Comparison of ENCODE assay signal across 26 cellular contexts in genomic region chr11:119793335-119793984, GRCh38.
DNase-seq lines count a peak whose midpoint lies in the region; ATAC-seq and TF ChIP-seq lines count a peak whose summit lies in the region.
"Had no signal": no experiment of that assay in that cellular context is flagged by ENCODE, and none has a peak within 500 bp of the region (broad histone marks: within the 10 kb centered on the region; RNA-seq: fewer than 3 reads in every experiment).

No MANE protein-coding gene starts in this region.

- ATAC-seq in GM18907 (IDR thresholded peaks at IDR 0.05; ENCODE audit: unreplicated experiment): no peak
- ATAC-seq: A549; effector memory CD8-positive, alpha-beta T cell had no signal

- H3K4me3 Mint-ChIP-seq in chondrocyte (ENCODE audit: unreplicated experiment): no peak overlapping the region
- no peak overlapping the region for H3K4me3 Mint-ChIP-seq in neural progenitor cell
- H3K4me3 Mint-ChIP-seq: activated T-cell treated with anti-CD3 and anti-CD28 coated beads, Interleukin-2, amount 50 U/mL, for 24 hours; brain; effector memory CD8-positive, alpha-beta T cell; neural crest cell; T-helper 1 cell treated with Interleukin-12 subunit alpha and Interleukin-12 subunit beta and Interleukin-4 antibody, amounts not matched to agents 30 μg/mL and 1 μg/mL, for 36 hours had no signal

- H3K36me3 ChIP-seq in HEK293 (ENCODE audit: control insufficient read depth in 2 of 2, insufficient read depth in 1 of 2, low read length in 2 of 2) (no peaks in the 10 kb centered on the region), neural progenitor cell (no peaks in the 10 kb centered on the region), mammary epithelial cell (ENCODE audit: insufficient read depth, low read length) (no peaks in the 10 kb centered on the region)
- H3K36me3 ChIP-seq: colonic mucosa, esophagus muscularis mucosa had no signal

- H3K9me3 Mint-ChIP-seq in chondrocyte (ENCODE audit: low read depth) (no peaks in the 10 kb centered on the region), neural progenitor cell (no peaks in the 10 kb centered on the region)
- H3K9me3 Mint-ChIP-seq: activated T-cell treated with anti-CD3 and anti-CD28 coated beads, Interleukin-2, amount 50 U/mL, for 24 hours; brain; effector memory CD8-positive, alpha-beta T cell; neural crest cell; T-helper 1 cell treated with Interleukin-12 subunit alpha and Interleukin-12 subunit beta and Interleukin-4 antibody, amounts not matched to agents 30 μg/mL and 1 μg/mL, for 36 hours had no signal

- H4K20me1 ChIP-seq in neural progenitor cell (ENCODE audit: low read depth) (no peaks in the 10 kb centered on the region), mammary epithelial cell (ENCODE audit: insufficient read depth, low read length) (no peaks in the 10 kb centered on the region)

- TF ChIP-seq CTCF in HEK293 (tag by site-specific recombination; IDR thresholded peaks at IDR 0.05) (no peak), chondrocyte (IDR thresholded peaks at IDR 0.05) (no peak), neural progenitor cell (IDR thresholded peaks at IDR 0.05) (no peak), mammary epithelial cell (conservative IDR thresholded peaks at IDR 0.05 in 1 of 2, IDR thresholded peaks at IDR 0.05 in 1 of 2; ENCODE audit: extremely low read depth in 1 of 2, insufficient read depth in 1 of 2, low read depth in 1 of 2, low read length in 2 of 2) (no peak)

- no peak overlapping the region for H3K27ac Mint-ChIP-seq in chondrocyte (ENCODE audit: unreplicated experiment)
- H3K27ac Mint-ChIP-seq in neural progenitor cell: peak overlapping the region; percentile 29
- H3K27ac Mint-ChIP-seq: activated T-cell treated with anti-CD3 and anti-CD28 coated beads, Interleukin-2, amount 50 U/mL, for 24 hours; effector memory CD8-positive, alpha-beta T cell; progenitor cell of endocrine pancreas; T-helper 1 cell treated with Interleukin-12 subunit alpha and Interleukin-12 subunit beta and Interleukin-4 antibody, amounts not matched to agents 30 μg/mL and 1 μg/mL, for 36 hours had no signal

- CTCF ChIA-PET in HEK293 (lab: Yijun Ruan, JAX) (interaction anchor here (0.5 kb wide), 1 partner anchor 321 kb away, joined by 3 read pairs; no protein-coding TSS in a partner anchor), mammary epithelial cell (lab: Charles Lee; ENCODE audit: low non-redundant PET) (no interaction called here)

- no peak overlapping the region for H3K9ac ChIP-seq in neural progenitor cell
- H3K9ac ChIP-seq in mammary epithelial cell (ENCODE audit: insufficient read depth, low read length): no peak overlapping the region

- in situ Hi-C loops in mammary epithelial cell (cut with MboI; ENCODE audit: low sequenced_read_pairs in 2 of 2): no loop called here

- H3K27me3 Mint-ChIP-seq in chondrocyte (ENCODE audit: low read depth) (no peaks in the 10 kb centered on the region), neural progenitor cell (ENCODE audit: insufficient read depth, low read depth) (peaks cover 29% of the 10 kb centered on the region)

- peak; percentile 61 for DNase-seq in AG08395 (ENCODE audit: low spot score)
- DNase-seq in chondrocyte (ENCODE audit: low spot score): peak; percentile 58
- DNase-seq in neural progenitor cell (ENCODE audit: low spot score): no peak
- DNase-seq in mammary epithelial cell: no peak
- no peak for DNase-seq in SIG-M5 treated with dmso at 0.1 percent for 504 hours (lab: John Stamatoyannopoulos, UW; ENCODE audit: unreplicated experiment)
- DNase-seq in T-helper 1 cell: no peak
- DNase-seq: activated CD4-positive, alpha-beta T cell treated with anti-CD3 and anti-CD28 coated beads for 4 hours; activated gamma-delta T cell treated with Interleukin-2 at 50 U/mL for 16 hours; activated T-cell treated with anti-CD3 and anti-CD28 coated beads, Interleukin-2, amount 50 U/mL, for 24 hours; C1 segment of cervical spinal cord; Calu3; colonic mucosa; DND-41; effector memory CD8-positive, alpha-beta T cell; KBM-7; NCI-H146; NCI-H524 treated with DMSO at 0.1 percent for 48 hours had no signal

- H3K36me3 Mint-ChIP-seq in chondrocyte (ENCODE audit: low read depth) (no peaks in the 10 kb centered on the region), neural progenitor cell (no peaks in the 10 kb centered on the region)
- H3K36me3 Mint-ChIP-seq: brain had no signal

- H3K4me1 Mint-ChIP-seq in chondrocyte (ENCODE audit: low read depth): peaks cover 57% of the 10 kb centered on the region
- peaks cover 79% of the 10 kb centered on the region for H3K4me1 Mint-ChIP-seq in neural progenitor cell

- H3K79me2 ChIP-seq in neural progenitor cell (ENCODE audit: low read depth): no peaks in the 10 kb centered on the region
- no peaks in the 10 kb centered on the region for H3K79me2 ChIP-seq in mammary epithelial cell (ENCODE audit: insufficient read depth, low read length)

- POLR2A ChIA-PET in HEK293 (lab: Yijun Ruan, JAX): no interaction called here

- BruUV-seq in mammary epithelial cell (replicated peaks; lab: Mats Ljungman, UMichigan): no TSS peak

- H3K9me3 ChIP-seq in HEK293 (ENCODE audit: control insufficient read depth, insufficient read depth, low read depth, low read length): no peaks in the 10 kb centered on the region
- H3K9me3 ChIP-seq in neural progenitor cell (ENCODE audit: low read depth): no peaks in the 10 kb centered on the region
- H3K9me3 ChIP-seq in mammary epithelial cell (replicated peaks; ENCODE audit: insufficient read depth, low read length): no peaks in the 10 kb centered on the region
- H3K9me3 ChIP-seq: A549, colonic mucosa, esophagus muscularis mucosa had no signal

- H3K27me3 ChIP-seq in neural progenitor cell (peaks cover 23% of the 10 kb centered on the region), mammary epithelial cell (ENCODE audit: insufficient read depth, low read length) (no peaks in the 10 kb centered on the region)
- H3K27me3 ChIP-seq: colonic mucosa had no signal

- WGBS in mammary epithelial cell (ENCODE audit: low coverage, missing lambda C conversion rate): 83% methylated on average over 8 of the region's 10 CpGs

- H3K4me3 ChIP-seq in HEK293 (ENCODE audit: low read depth, low read length) (no peak overlapping the region), neural progenitor cell (no peak overlapping the region), mammary epithelial cell (replicated peaks in 1 of 3; ENCODE audit: insufficient read depth in 1 of 3, low read depth in 2 of 3, low read length in 3 of 3) (no peak overlapping the region)
- H3K4me3 ChIP-seq: A549, colonic mucosa, esophagus muscularis mucosa, lung had no signal

- H3K4me2 ChIP-seq in neural progenitor cell (no peak overlapping the region), mammary epithelial cell (ENCODE audit: insufficient read depth, low read depth, low read length) (no peak overlapping the region)
- H3K4me2 ChIP-seq: A549 had no signal

- dilution Hi-C loops in mammary epithelial cell (cut with HindIII; ENCODE audit: low sequenced_read_pairs): no loop called here

- peaks cover 65% of the 10 kb centered on the region for H3F3A ChIP-seq in neural progenitor cell (ENCODE audit: low read depth)

- H3K27ac ChIP-seq in HEK293 (ENCODE audit: extremely low read depth, low read depth, low read length) (no peak overlapping the region), neural progenitor cell (no peak overlapping the region), mammary epithelial cell (ENCODE audit: insufficient read depth, low read depth, low read length) (no peak overlapping the region)
- H3K27ac ChIP-seq: A549, colonic mucosa, esophagus muscularis mucosa had no signal

- H3K4me1 ChIP-seq in HEK293 (ENCODE audit: control insufficient read depth, insufficient read depth, low read length): no peaks in the 10 kb centered on the region
- peaks cover 79% of the 10 kb centered on the region for H3K4me1 ChIP-seq in neural progenitor cell
- H3K4me1 ChIP-seq in mammary epithelial cell (ENCODE audit: insufficient read depth, low read length): no peaks in the 10 kb centered on the region
- H3K4me1 ChIP-seq: colonic mucosa, esophagus muscularis mucosa had no signal

- intact Hi-C loops in mammary epithelial cell (cut with micrococcal nuclease): no loop called here

- H2AFZ ChIP-seq in neural progenitor cell (replicated peaks) (no peak overlapping the region), mammary epithelial cell (ENCODE audit: low read depth, low read length) (no peak overlapping the region)

TF ChIP-seq in HEK293, 187 proteins besides CTCF, POLR2A, EP300 and RAD21 (continues in another document):
- no peak for TF ChIP-seq ZNF639 (tag by site-specific recombination; IDR thresholded peaks at IDR 0.05)
- no peak for TF ChIP-seq ZNF280D (tag by site-specific recombination; IDR thresholded peaks at IDR 0.05)

Comparison
In these comparisons a context has a peak if more than half of its experiments do, and no peak if none do; other contexts are left out.
1. DNase-seq: peak in AG08395 (single experiment) and chondrocyte (single experiment); none in neural progenitor cell (single experiment), mammary epithelial cell (single experiment), SIG-M5 treated with dmso at 0.1 percent for 504 hours (single experiment) and T-helper 1 cell (0 of 5).